1 cellular context compared by ENCODE assay signal in the genomic region with DNA sequence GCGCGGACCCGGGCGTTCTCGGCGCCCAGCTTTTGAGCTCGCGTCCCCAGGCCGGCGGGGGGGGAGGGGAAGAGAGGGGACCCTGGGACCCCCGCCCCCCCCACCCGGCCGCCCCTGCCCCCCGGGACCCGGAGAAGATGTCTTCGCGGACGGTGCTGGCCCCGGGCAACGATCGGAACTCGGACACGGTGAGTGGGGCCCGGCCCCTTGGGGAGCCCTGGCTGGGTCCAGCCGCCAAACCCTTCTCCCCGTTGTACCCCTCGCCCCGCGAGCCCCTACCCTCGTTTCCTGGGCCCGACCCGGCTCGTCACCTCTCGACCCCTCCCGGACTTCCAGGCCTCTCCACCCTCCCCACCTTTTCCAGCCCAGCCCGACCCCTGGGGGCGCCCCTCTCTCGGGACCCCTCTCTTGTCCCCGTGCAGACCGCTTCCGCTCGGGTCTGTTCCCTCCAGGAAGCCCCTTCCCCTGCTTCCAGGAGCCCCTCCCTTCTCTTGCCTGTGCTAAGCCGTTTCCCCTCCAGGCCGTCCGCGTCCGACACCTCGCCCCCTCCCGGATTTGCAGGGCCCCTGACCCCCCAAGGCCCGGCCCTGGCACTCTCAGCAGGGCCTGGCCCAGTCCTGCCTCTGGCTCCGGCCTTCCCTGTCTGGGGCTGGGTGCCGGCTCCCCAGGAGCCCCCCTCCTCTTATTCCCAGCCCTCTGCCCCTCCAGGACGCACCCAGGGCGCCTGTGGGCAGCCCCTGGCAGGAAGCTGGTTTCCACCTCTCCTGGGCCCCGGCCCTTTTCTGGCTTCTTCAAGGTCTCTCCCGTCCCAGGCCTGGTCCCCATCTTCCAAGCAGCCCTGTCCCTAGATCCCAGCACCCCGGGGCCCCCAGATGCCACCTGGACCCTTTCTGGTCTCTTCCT.
TF ChIP-seq lines count a peak whose summit lies in the region.

No MANE protein-coding gene starts in this region.

TF ChIP-seq in HEK293, 187 proteins besides CTCF, POLR2A, EP300 and RAD21 (continued from another document and continues in another):
- TF ChIP-seq, protein P1, sequence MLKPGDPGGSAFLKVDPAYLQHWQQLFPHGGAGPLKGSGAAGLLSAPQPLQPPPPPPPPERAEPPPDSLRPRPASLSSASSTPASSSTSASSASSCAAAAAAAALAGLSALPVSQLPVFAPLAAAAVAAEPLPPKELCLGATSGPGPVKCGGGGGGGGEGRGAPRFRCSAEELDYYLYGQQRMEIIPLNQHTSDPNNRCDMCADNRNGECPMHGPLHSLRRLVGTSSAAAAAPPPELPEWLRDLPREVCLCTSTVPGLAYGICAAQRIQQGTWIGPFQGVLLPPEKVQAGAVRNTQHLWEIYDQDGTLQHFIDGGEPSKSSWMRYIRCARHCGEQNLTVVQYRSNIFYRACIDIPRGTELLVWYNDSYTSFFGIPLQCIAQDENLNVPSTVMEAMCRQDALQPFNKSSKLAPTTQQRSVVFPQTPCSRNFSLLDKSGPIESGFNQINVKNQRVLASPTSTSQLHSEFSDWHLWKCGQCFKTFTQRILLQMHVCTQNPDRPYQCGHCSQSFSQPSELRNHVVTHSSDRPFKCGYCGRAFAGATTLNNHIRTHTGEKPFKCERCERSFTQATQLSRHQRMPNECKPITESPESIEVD (tag by site-specific recombination; IDR thresholded peaks at IDR 0.05), result no peak
- TF ChIP-seq ZNF473 (tag by site-specific recombination; IDR thresholded peaks at IDR 0.05), result no peak
- TF ChIP-seq, protein P2, sequence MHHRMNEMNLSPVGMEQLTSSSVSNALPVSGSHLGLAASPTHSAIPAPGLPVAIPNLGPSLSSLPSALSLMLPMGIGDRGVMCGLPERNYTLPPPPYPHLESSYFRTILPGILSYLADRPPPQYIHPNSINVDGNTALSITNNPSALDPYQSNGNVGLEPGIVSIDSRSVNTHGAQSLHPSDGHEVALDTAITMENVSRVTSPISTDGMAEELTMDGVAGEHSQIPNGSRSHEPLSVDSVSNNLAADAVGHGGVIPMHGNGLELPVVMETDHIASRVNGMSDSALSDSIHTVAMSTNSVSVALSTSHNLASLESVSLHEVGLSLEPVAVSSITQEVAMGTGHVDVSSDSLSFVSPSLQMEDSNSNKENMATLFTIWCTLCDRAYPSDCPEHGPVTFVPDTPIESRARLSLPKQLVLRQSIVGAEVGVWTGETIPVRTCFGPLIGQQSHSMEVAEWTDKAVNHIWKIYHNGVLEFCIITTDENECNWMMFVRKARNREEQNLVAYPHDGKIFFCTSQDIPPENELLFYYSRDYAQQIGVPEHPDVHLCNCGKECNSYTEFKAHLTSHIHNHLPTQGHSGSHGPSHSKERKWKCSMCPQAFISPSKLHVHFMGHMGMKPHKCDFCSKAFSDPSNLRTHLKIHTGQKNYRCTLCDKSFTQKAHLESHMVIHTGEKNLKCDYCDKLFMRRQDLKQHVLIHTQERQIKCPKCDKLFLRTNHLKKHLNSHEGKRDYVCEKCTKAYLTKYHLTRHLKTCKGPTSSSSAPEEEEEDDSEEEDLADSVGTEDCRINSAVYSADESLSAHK (tag by site-specific recombination; IDR thresholded peaks at IDR 0.05), result no peak
- no peak for TF ChIP-seq ZNF670 (tag by site-specific recombination; IDR thresholded peaks at IDR 0.05; ENCODE audit: low read depth)
- TF ChIP-seq ZNF837 (tag by site-specific recombination; IDR thresholded peaks at IDR 0.05), result no peak
- TF ChIP-seq SALL2 (tag by site-specific recombination; IDR thresholded peaks at IDR 0.05; ENCODE audit: borderline replicate concordance), result no peak
- TF ChIP-seq PRDM10 (tag by site-specific recombination; IDR thresholded peaks at IDR 0.05), result no peak
- TF ChIP-seq YY2 (tag by site-specific recombination; IDR thresholded peaks at IDR 0.05), result no peak
- peak; percentile 58 for TF ChIP-seq KLF8 (tag by site-specific recombination; IDR thresholded peaks at IDR 0.05)
- no peak for TF ChIP-seq ZNF560 (tag by site-specific recombination; IDR thresholded peaks at IDR 0.05; ENCODE audit: borderline replicate concordance)
- no peak for TF ChIP-seq ZNF211 (tag by site-specific recombination; IDR thresholded peaks at IDR 0.05; ENCODE audit: low read depth)
- TF ChIP-seq, protein P3, sequence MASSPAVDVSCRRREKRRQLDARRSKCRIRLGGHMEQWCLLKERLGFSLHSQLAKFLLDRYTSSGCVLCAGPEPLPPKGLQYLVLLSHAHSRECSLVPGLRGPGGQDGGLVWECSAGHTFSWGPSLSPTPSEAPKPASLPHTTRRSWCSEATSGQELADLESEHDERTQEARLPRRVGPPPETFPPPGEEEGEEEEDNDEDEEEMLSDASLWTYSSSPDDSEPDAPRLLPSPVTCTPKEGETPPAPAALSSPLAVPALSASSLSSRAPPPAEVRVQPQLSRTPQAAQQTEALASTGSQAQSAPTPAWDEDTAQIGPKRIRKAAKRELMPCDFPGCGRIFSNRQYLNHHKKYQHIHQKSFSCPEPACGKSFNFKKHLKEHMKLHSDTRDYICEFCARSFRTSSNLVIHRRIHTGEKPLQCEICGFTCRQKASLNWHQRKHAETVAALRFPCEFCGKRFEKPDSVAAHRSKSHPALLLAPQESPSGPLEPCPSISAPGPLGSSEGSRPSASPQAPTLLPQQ (tag by site-specific recombination; IDR thresholded peaks at IDR 0.05), result peak; percentile 57
- peak; percentile 79 for TF ChIP-seq ZIC2 (tag by site-specific recombination; IDR thresholded peaks at IDR 0.05)
- no peak for TF ChIP-seq ZBTB1 (tag by site-specific recombination; IDR thresholded peaks at IDR 0.05)
- no peak for TF ChIP-seq ZNF610 (tag by site-specific recombination; IDR thresholded peaks at IDR 0.05; ENCODE audit: borderline replicate concordance)
- TF ChIP-seq ZNF544 (tag by site-specific recombination; IDR thresholded peaks at IDR 0.05), result no peak
- no peak for TF ChIP-seq WT1 (tag by site-specific recombination; IDR thresholded peaks at IDR 0.05)
- no peak for TF ChIP-seq MEIS1 (CRISPR knock-in tag; IDR thresholded peaks at IDR 0.05; ENCODE audit: borderline replicate concordance)
- TF ChIP-seq ZBTB17 (tag by site-specific recombination; IDR thresholded peaks at IDR 0.05), result 0 out of 2 replicates have a peak, but pooled peaks have one; percentile 14
- peak; percentile 91 for TF ChIP-seq ZBTB7A (tag by site-specific recombination; IDR thresholded peaks at IDR 0.05; ENCODE audit: low read depth)
- peak; percentile 25 for TF ChIP-seq ZBTB26 (tag by site-specific recombination; optimal IDR thresholded peaks at IDR 0.05)
- no peak for TF ChIP-seq ZNF658 (tag by site-specific recombination; IDR thresholded peaks at IDR 0.05)
- peak; percentile 43; the same call in 1 of the 2 replicates for TF ChIP-seq HIC1 (tag by site-specific recombination; IDR thresholded peaks at IDR 0.05)
- TF ChIP-seq ZNF10 (tag by site-specific recombination; IDR thresholded peaks at IDR 0.05), result no peak
- no peak for TF ChIP-seq ZNF513 (tag by site-specific recombination; IDR thresholded peaks at IDR 0.05)
- no peak for TF ChIP-seq ATF2 (tag by site-specific recombination; IDR thresholded peaks at IDR 0.05; ENCODE audit: low read depth)
- TF ChIP-seq ZNF335 (tag by site-specific recombination; conservative IDR thresholded peaks at IDR 0.05), result peak; percentile 88
- TF ChIP-seq SP2 (tag by site-specific recombination; IDR thresholded peaks at IDR 0.05), result 0 out of 2 replicates have a peak, but pooled peaks have one; percentile 2
- TF ChIP-seq ZSCAN23 (tag by site-specific recombination; IDR thresholded peaks at IDR 0.05), result no peak
- no peak for TF ChIP-seq TSHZ1 (tag by site-specific recombination; IDR thresholded peaks at IDR 0.05; ENCODE audit: borderline replicate concordance)
- TF ChIP-seq ZNF830 (tag by site-specific recombination; IDR thresholded peaks at IDR 0.05; ENCODE audit: low read depth), result no peak
- TF ChIP-seq ZBTB48 (tag by site-specific recombination; IDR thresholded peaks at IDR 0.05), result peak; percentile 78; the same call in 1 of the 2 replicates
- peak; percentile 89 for TF ChIP-seq GLIS2 (tag by site-specific recombination; IDR thresholded peaks at IDR 0.05)
- TF ChIP-seq ZNF2 (tag by site-specific recombination; IDR thresholded peaks at IDR 0.05), result no peak
